ENCODE assay signal across 2 cellular contexts in the genomic region with DNA sequence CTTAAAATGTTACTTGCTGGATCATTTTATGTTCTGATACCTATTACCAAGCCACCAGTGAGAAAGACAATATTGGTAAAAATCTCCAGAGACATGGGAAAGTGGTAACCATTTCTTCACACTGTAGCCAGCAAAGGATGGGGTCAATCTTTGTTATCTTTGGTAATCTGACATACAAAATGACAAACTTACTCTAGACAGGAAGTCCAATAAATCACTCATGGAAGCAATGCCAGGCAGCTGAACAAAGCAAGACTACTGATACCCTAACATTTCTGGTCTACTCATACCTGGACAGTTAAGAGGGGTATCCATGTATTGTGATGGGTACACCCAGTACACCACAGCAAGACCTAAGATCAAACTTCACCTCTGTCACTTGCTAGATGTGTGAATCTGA.
TF ChIP-seq lines count a peak whose summit lies in the region.

No MANE protein-coding gene starts in this region.

TF ChIP-seq in SK-N-SH, 30 proteins besides CTCF, POLR2A, EP300 and RAD21:
- TF ChIP-seq GABPA (IDR thresholded peaks at IDR 0.05; ENCODE audit: low read depth) (no peak), PBX3 (IDR thresholded peaks at IDR 0.05) (peak; percentile 40), TAF1 (IDR thresholded peaks at IDR 0.05; ENCODE audit: borderline replicate concordance, low read depth, low read length) (no peak)

TF ChIP-seq in SK-N-SH treated with all-trans-retinoic acid at 6 μM for 48 hours, 23 proteins besides CTCF, POLR2A, EP300 and RAD21:
- TF ChIP-seq ZFP3 (CRISPR knock-in tag; IDR thresholded peaks at IDR 0.05) (no peak), CSRNP3 (CRISPR knock-in tag; IDR thresholded peaks at IDR 0.05) (no peak), ZNF565 (CRISPR knock-in tag; conservative IDR thresholded peaks at IDR 0.05; ENCODE audit: low read depth) (no peak), GLIS3 (CRISPR knock-in tag; IDR thresholded peaks at IDR 0.05) (no peak), BACH2 (CRISPR knock-in tag; IDR thresholded peaks at IDR 0.05; ENCODE audit: borderline replicate concordance) (no peak), ARNTL (CRISPR knock-in tag; IDR thresholded peaks at IDR 0.05; ENCODE audit: borderline replicate concordance, low read depth) (no peak), ZFP30 (CRISPR knock-in tag; IDR thresholded peaks at IDR 0.05) (no peak), OSR1 (CRISPR knock-in tag; IDR thresholded peaks at IDR 0.05) (no peak)
- TF ChIP-seq, protein P1, sequence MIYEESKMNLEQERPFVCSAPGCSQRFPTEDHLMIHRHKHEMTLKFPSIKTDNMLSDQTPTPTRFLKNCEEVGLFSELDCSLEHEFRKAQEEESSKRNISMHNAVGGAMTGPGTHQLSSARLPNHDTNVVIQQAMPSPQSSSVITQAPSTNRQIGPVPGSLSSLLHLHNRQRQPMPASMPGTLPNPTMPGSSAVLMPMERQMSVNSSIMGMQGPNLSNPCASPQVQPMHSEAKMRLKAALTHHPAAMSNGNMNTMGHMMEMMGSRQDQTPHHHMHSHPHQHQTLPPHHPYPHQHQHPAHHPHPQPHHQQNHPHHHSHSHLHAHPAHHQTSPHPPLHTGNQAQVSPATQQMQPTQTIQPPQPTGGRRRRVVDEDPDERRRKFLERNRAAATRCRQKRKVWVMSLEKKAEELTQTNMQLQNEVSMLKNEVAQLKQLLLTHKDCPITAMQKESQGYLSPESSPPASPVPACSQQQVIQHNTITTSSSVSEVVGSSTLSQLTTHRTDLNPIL (CRISPR knock-in tag; IDR thresholded peaks at IDR 0.05; ENCODE audit: low read depth), result no peak
